Comparison of ENCODE assay signal across 8 cellular contexts in genomic region chr2:33599943-33600192, GRCh38. TPM values are rescaled to one million over a fixed set of nuclear protein-coding genes. Genes with fewer than 3 reads are reported as not detected.
DNase-seq lines count a peak whose midpoint lies in the region; ATAC-seq and TF ChIP-seq lines count a peak whose summit lies in the region.

No MANE protein-coding gene starts in this region.

- H3K9me3 ChIP-seq in right lobe of liver (no peaks in the 10 kb centered on the region), thyroid gland (no peaks in the 10 kb centered on the region)

- H3K27ac ChIP-seq in right lobe of liver (no peak overlapping the region), thyroid gland (peak overlapping the region in 2 of 3 donors; percentile 1 to 53)

- TF ChIP-seq POLR2A in right lobe of liver (IDR thresholded peaks at IDR 0.05) (no peak), thyroid gland (IDR thresholded peaks at IDR 0.05) (no peak)

- DNase-seq in activated T-cell treated with anti-CD3 and anti-CD28 coated beads, Interleukin-2, amount 50 U/mL, for 24 hours = no peak
- no peak for DNase-seq in activated T-cell treated with anti-CD3 and anti-CD28 coated beads, Interleukin-2, amount 50 U/mL, for 1 hour
- DNase-seq in astrocyte of the cerebellum (ENCODE audit: low read depth) (no peak), right lobe of liver (no peak), thyroid gland (no peak), mesenteric fat pad (ENCODE audit: low spot score) (no peak), DMS114 treated with DMSO at 0.1 percent for 48 hours (lab: John Stamatoyannopoulos, UW; ENCODE audit: unreplicated experiment) (no peak)
- no peak for DNase-seq in stimulated activated CD8-positive, alpha-beta memory T cell treated with anti-CD3 and anti-CD28 coated beads, Interleukin-4, amount 100 ng/mL, for 48 hours

- no peaks in the 10 kb centered on the region for H3K36me3 ChIP-seq in right lobe of liver
- peaks cover 0 to under 1% of the 10 kb centered on the region in 2 donors for H3K36me3 ChIP-seq in thyroid gland

- H3K27ac Mint-ChIP-seq in activated T-cell treated with anti-CD3 and anti-CD28 coated beads, Interleukin-2, amount 50 U/mL, for 24 hours = peak overlapping the region; percentile 96

- H3K4me3 ChIP-seq in astrocyte of the cerebellum (ENCODE audit: low read depth, low read length) (peak overlapping the region; percentile 96), right lobe of liver (peak overlapping the region; percentile 69 to 87 (median 87)), thyroid gland (replicated peaks in 1 of 3) (peak overlapping the region; percentile 10 to 91 (median 60))

- H3K36me3 Mint-ChIP-seq in activated T-cell treated with anti-CD3 and anti-CD28 coated beads, Interleukin-2, amount 50 U/mL, for 24 hours (ENCODE audit: low read depth) = peaks cover 26% of the 10 kb centered on the region

- in situ Hi-C loops in astrocyte of the cerebellum (cut with HindIII; ENCODE audit: low sequenced_read_pairs) = loop anchor here (25.0 kb wide), 1 partner anchor 563 kb away; no protein-coding TSS in a partner anchor

- no peaks in the 10 kb centered on the region for H3K27me3 ChIP-seq in right lobe of liver
- H3K27me3 ChIP-seq in thyroid gland = no peaks in the 10 kb centered on the region

- no peak for ATAC-seq in right lobe of liver

- H3K27me3 Mint-ChIP-seq in activated T-cell treated with anti-CD3 and anti-CD28 coated beads, Interleukin-2, amount 50 U/mL, for 24 hours = no peaks in the 10 kb centered on the region

- no peaks in the 10 kb centered on the region for H3K9me3 Mint-ChIP-seq in activated T-cell treated with anti-CD3 and anti-CD28 coated beads, Interleukin-2, amount 50 U/mL, for 24 hours

- 14% methylated on average over 3 of the region's 3 CpGs for WGBS in right lobe of liver (ENCODE audit: insufficient coverage, low coverage, low lambda C conversion rate, missing lambda C conversion rate)
- WGBS in thyroid gland, 2 donors = 32 to 33% methylated on average over 3 of the region's 3 CpGs

- TF ChIP-seq CTCF in astrocyte of the cerebellum (IDR thresholded peaks at IDR 0.05; ENCODE audit: low read depth, low read length, missing control alignments) (no peak), right lobe of liver (IDR thresholded peaks at IDR 0.05) (no peak), thyroid gland (IDR thresholded peaks at IDR 0.05) (no peak)

- H3K4me3 Mint-ChIP-seq in activated T-cell treated with anti-CD3 and anti-CD28 coated beads, Interleukin-2, amount 50 U/mL, for 24 hours = peak overlapping the region; percentile 93

- H3K4me1 ChIP-seq in right lobe of liver (peaks cover 0 to 11% (median 5%) of the 10 kb centered on the region in 4 donors), thyroid gland (peaks cover 19 to 20% of the 10 kb centered on the region in 2 donors)

- H3K4me1 Mint-ChIP-seq in activated T-cell treated with anti-CD3 and anti-CD28 coated beads, Interleukin-2, amount 50 U/mL, for 24 hours (ENCODE audit: low read depth) = peaks cover 26% of the 10 kb centered on the region

- intact Hi-C loops in right lobe of liver (cut with DNase I) = no loop called here
- intact Hi-C loops in thyroid gland (cut with DNase I) = no loop called here

RNA-seq across cellular contexts. Expression of gene FAM98A, which starts 0.8 kb away (rescaled TPM):
- total RNA-seq in right lobe of liver = 100 to 1,000 TPM in 1 of 6 experiments, 10 to 100 TPM in 5; 19.8 to 118 (median 28.0) TPM
- total RNA-seq in thyroid gland = 100 to 1,000 TPM in 1 of 4 donors, 10 to 100 TPM in 3; 30.9 to 101 (median 70.7) TPM
- total RNA-seq in mesenteric fat pad = 72.2 TPM

Comparison
In these comparisons a context has a peak if more than half of its experiments do, and no peak if none do; other contexts are left out.
1. H3K27ac ChIP-seq: peak in thyroid gland (2 of 3); none in right lobe of liver (0 of 3).
2. Peak in every context shown above with its lines, with median percentiles within 50 percentile points of each other: H3K4me3 ChIP-seq.